Comparison of ENCODE assay signal across 8 cellular contexts in the genomic region with DNA sequence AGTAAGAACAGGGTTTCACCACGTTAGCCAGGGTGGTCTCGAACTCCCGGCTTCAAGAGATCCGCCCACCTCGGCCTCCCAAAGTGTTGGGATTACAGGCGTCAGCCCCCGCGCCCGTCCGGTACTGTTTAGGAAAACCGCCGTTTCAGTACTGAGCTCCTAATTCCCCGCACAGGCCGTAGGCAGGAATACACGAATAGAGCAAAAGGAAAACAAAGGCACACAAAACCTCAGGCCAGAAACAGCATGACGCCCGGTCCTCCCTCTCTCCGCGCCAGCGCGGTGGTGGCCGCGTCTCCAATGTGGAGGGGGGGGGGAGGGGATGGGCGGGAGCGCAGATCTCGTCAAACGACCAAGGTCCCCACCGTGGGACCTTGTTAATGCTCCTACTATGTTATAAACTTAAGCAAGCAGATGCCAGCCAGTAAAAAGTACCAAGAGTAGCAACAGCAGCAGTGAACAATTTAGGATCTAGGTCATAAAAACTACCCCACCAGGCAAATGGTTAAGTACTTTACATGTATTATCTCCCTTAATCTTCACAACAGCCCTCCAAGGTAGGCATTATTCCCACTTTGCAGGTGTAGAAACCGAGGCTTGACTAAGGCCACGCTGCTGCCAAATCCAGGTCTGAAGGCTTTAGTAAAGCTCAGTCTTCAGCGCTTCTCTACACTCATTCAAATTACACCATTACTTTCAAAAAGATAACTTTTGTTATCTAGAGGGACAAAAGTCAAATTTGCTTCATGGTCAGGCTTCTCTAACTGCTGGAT. TPM values are rescaled to one million over a fixed set of nuclear protein-coding genes. Genes with fewer than 3 reads are reported as not detected.
DNase-seq lines count a peak whose midpoint lies in the region; ATAC-seq and TF ChIP-seq lines count a peak whose summit lies in the region.

No MANE protein-coding gene starts in this region.

- H2BK12ac ChIP-seq in mesenchymal stem cell (ENCODE audit: low read length in 2 of 2) = no peak overlapping the region

- peak overlapping the region; percentile 83 for H3K4me3 ChIP-seq in AG04449 (ENCODE audit: low read depth, low read length)
- H3K4me3 ChIP-seq in endocrine pancreas (ENCODE audit: control insufficient read depth, insufficient read depth, low read length) = peak overlapping the region; percentile 51
- H3K4me3 ChIP-seq in mesenchymal stem cell (ENCODE audit: insufficient read depth in 1 of 2, low read depth in 1 of 2, low read length in 2 of 2) = peak overlapping the region; percentile 83 to 97

- H3K9me3 ChIP-seq in endocrine pancreas (ENCODE audit: control insufficient read depth, low read length) (no peaks in the 10 kb centered on the region), mesenchymal stem cell (ENCODE audit: control insufficient read depth, low read length) (no peaks in the 10 kb centered on the region)

- peaks cover 9% of the 10 kb centered on the region for H3K79me1 ChIP-seq in mesenchymal stem cell (replicated peaks; ENCODE audit: low read length, poor library complexity, severe bottlenecking)

- H4K8ac ChIP-seq in mesenchymal stem cell (ENCODE audit: low read length) = peak overlapping the region; percentile 92

- WGBS in mesenchymal stem cell = 5% methylated on average over 25 of the region's 31 CpGs

- no peak overlapping the region for H2BK5ac ChIP-seq in mesenchymal stem cell (ENCODE audit: low read depth, low read length, poor library complexity, severe bottlenecking)

- H2BK120ac ChIP-seq in mesenchymal stem cell (ENCODE audit: low read depth, low read length) = peak overlapping the region; percentile 67

- H3K18ac ChIP-seq in mesenchymal stem cell (ENCODE audit: low read depth in 1 of 2, low read length in 2 of 2) = peak overlapping the region; percentile 11 to 75

- no peak overlapping the region for H2AFZ ChIP-seq in mesenchymal stem cell (ENCODE audit: low read depth, low read length)

- no peak overlapping the region for H2AK5ac ChIP-seq in mesenchymal stem cell (ENCODE audit: low read length, severe bottlenecking)

- H3K9ac ChIP-seq in endocrine pancreas (ENCODE audit: control insufficient read depth, insufficient read depth, low read length) (peak overlapping the region; percentile 65), mesenchymal stem cell (ENCODE audit: low read length) (peak overlapping the region; percentile 97)

- H3K27me3 ChIP-seq in endocrine pancreas (ENCODE audit: control insufficient read depth, insufficient read depth, low read length) (no peaks in the 10 kb centered on the region), mesenchymal stem cell (ENCODE audit: control insufficient read depth in 1 of 2, insufficient read depth in 1 of 2, low read length in 2 of 2) (no peaks in the 10 kb centered on the region)

- peak overlapping the region; percentile 81 for H3K4me2 ChIP-seq in mesenchymal stem cell (ENCODE audit: low read length, poor library complexity, severe bottlenecking)

- no peak for TF ChIP-seq CTCF in AG04449 (IDR thresholded peaks at IDR 0.05; ENCODE audit: insufficient read depth, low read length, missing control alignments)

- ATAC-seq in GM21528 (IDR thresholded peaks at IDR 0.05; ENCODE audit: low FRiP score, unreplicated experiment) (peak; percentile 5), HG03460 (IDR thresholded peaks at IDR 0.05; ENCODE audit: unreplicated experiment) (no peak)
- no peak for ATAC-seq in stimulated activated naive CD8-positive, alpha-beta T cell treated with anti-CD3 and anti-CD28 coated beads, Interleukin-15, Interleukin-2, amounts not matched to agents 100 U/mL and 50 U/mL, for 24 hours

- peak overlapping the region; percentile 91 for H3K27ac ChIP-seq in mesenchymal stem cell (ENCODE audit: low read length, poor library complexity, severe bottlenecking)

- POLR2A ChIA-PET in AG04449 (lab: Yijun Ruan, JAX) = interaction anchor here (0.6 to 1.0 kb wide), 2 partner anchors 16 to 19 kb away, joined by 3 read pairs; no protein-coding TSS in a partner anchor

- no peak overlapping the region for H2BK15ac ChIP-seq in mesenchymal stem cell (ENCODE audit: low read depth, poor library complexity, severe bottlenecking)

- H4K91ac ChIP-seq in mesenchymal stem cell (ENCODE audit: low read length) = peak overlapping the region; percentile 54

- no peak for DNase-seq in AG04449 (ENCODE audit: low read depth, low spot score)
- DNase-seq in NCI-H345 treated with DMSO at 0.1 percent for 48 hours (lab: John Stamatoyannopoulos, UW; ENCODE audit: unreplicated experiment) = peak; percentile 87
- DNase-seq in activated CD8-positive, alpha-beta memory T cell treated with anti-CD3 and anti-CD28 coated beads for 24 hours = peak; percentile 75
- DNase-seq in mesenchymal stem cell = peak; percentile 81
- peak; percentile 48 for DNase-seq in stimulated activated naive CD8-positive, alpha-beta T cell treated with anti-CD3 and anti-CD28 coated beads, Interleukin-15, Interleukin-2, amounts not matched to agents 100 U/mL and 50 U/mL, for 24 hours

- H3K4ac ChIP-seq in mesenchymal stem cell (ENCODE audit: low read depth in 1 of 2, low read length in 2 of 2) = peak overlapping the region in 1 of 2 experiments; percentile 65

- H3K23ac ChIP-seq in mesenchymal stem cell (ENCODE audit: low read length in 2 of 2) = no peak overlapping the region

- H3K4me1 ChIP-seq in endocrine pancreas (ENCODE audit: control insufficient read depth, insufficient read depth, low read length) (no peaks in the 10 kb centered on the region), mesenchymal stem cell (ENCODE audit: control insufficient read depth, insufficient read depth, low read depth, low read length) (peaks cover 4% of the 10 kb centered on the region)

- H3K36me3 ChIP-seq in endocrine pancreas (ENCODE audit: control insufficient read depth, insufficient read depth, low read length) (no peaks in the 10 kb centered on the region), mesenchymal stem cell (ENCODE audit: control insufficient read depth in 1 of 2, insufficient read depth in 2 of 2, low read depth in 1 of 2, low read length in 2 of 2) (peaks cover 0 to 8% of the 10 kb centered on the region in 2 experiments)

- H3K14ac ChIP-seq in mesenchymal stem cell (ENCODE audit: low read length in 2 of 2) = no peak overlapping the region

- CTCF ChIA-PET in AG04449 (lab: Yijun Ruan, JAX) = interaction anchor here (0.6 to 1.8 kb wide), 3 partner anchors 12 to 264 kb away, joined by 3 to 8 read pairs (median 4); no protein-coding TSS in a partner anchor

RNA-seq across cellular contexts. Expression of gene ADAR, which starts 0.7 kb away (rescaled TPM):
- polyA plus RNA-seq in mesenchymal stem cell (2013, experiment 1 of 2) = 93.5 TPM
- 91.9 TPM for polyA plus RNA-seq in mesenchymal stem cell (2013, experiment 2 of 2)

RNA-seq across cellular contexts. Expression of gene CHRNB2, which starts 41.1 kb away (rescaled TPM):
- not detected for polyA plus RNA-seq in mesenchymal stem cell (2013, experiment 1 of 2)
- 0.01 TPM for polyA plus RNA-seq in mesenchymal stem cell (2013, experiment 2 of 2)

RNA-seq across cellular contexts. Expression of gene UBE2Q1, which starts 50.2 kb away (rescaled TPM):
- 51.6 TPM for polyA plus RNA-seq in mesenchymal stem cell (2013, experiment 1 of 2)
- polyA plus RNA-seq in mesenchymal stem cell (2013, experiment 2 of 2) = 50.8 TPM
